11 cellular contexts compared by ENCODE assay signal in genomic region chr11:95831198-95831883, GRCh38. TPM values are rescaled to one million over a fixed set of nuclear protein-coding genes. Genes with fewer than 3 reads are reported as not detected.
A peak's percentile ranks its signal among the peaks of the same experiment; 100 is the strongest.
DNase-seq lines count a peak whose midpoint lies in the region; ATAC-seq, FAIRE-seq and TF ChIP-seq lines count a peak whose summit lies in the region.
"Had no signal": no experiment of that assay in that cellular context is flagged by ENCODE, and none has a peak within 500 bp of the region (broad histone marks: within the 10 kb centered on the region; RNA-seq: fewer than 3 reads in every experiment).

No MANE protein-coding gene starts in this region.

- POLR2A ChIA-PET in BJ (lab: Charles Lee): no interaction called here

- H4K91ac ChIP-seq in mesenchymal stem cell (ENCODE audit: low read length): no peak overlapping the region

- peaks cover 13% of the 10 kb centered on the region for H3K4me1 Mint-ChIP-seq in brain

- H3K27ac ChIP-seq in mesenchymal stem cell (ENCODE audit: low read length, poor library complexity, severe bottlenecking) (peak overlapping the region; percentile 75), substantia nigra (ENCODE audit: low read depth, low read length, poor library complexity, severe bottlenecking) (no peak overlapping the region)
- H3K27ac ChIP-seq: ovary had no signal

- TF ChIP-seq CTCF in BJ (IDR thresholded peaks at IDR 0.05; ENCODE audit: insufficient read depth, low read depth, low read length) (no peak), brain (conservative IDR thresholded peaks at IDR 0.05) (no peak)

- no peak overlapping the region for H2BK15ac ChIP-seq in mesenchymal stem cell (ENCODE audit: low read depth, poor library complexity, severe bottlenecking)

- no peak overlapping the region for H3K23ac ChIP-seq in mesenchymal stem cell (ENCODE audit: low read length in 2 of 2)

- intact Hi-C loops in sciatic nerve (cut with DNase I): no loop called here

- H3K4me3 Mint-ChIP-seq in brain: no peak overlapping the region

- H2BK120ac ChIP-seq in mesenchymal stem cell (ENCODE audit: low read depth, low read length): no peak overlapping the region

- no peak overlapping the region for H2BK5ac ChIP-seq in mesenchymal stem cell (ENCODE audit: low read depth, low read length, poor library complexity, severe bottlenecking)

- FAIRE-seq in HTR-8/SVneo (lab: Jason Lieb, UNC): no peak

- H3K27me3 ChIP-seq in BJ (ENCODE audit: control insufficient read depth, insufficient read depth, low read length) (no peaks in the 10 kb centered on the region), mesenchymal stem cell (ENCODE audit: control insufficient read depth in 1 of 2, insufficient read depth in 1 of 2, low read length in 2 of 2) (no peaks in the 10 kb centered on the region), H7 (ENCODE audit: control insufficient read depth, insufficient read depth, low read length) (no peaks in the 10 kb centered on the region)
- H3K27me3 ChIP-seq: ovary had no signal

- H3K4me2 ChIP-seq in mesenchymal stem cell (ENCODE audit: low read length, poor library complexity, severe bottlenecking): no peak overlapping the region

- DNase-seq in BJ (ENCODE audit: low read depth) (peak; percentile 84), HTR-8/SVneo (ENCODE audit: insufficient read length, low spot score) (peak; percentile 7), mesenchymal stem cell (peak; percentile 84), H7 (no peak), sciatic nerve (ENCODE audit: low spot score) (no peak), substantia nigra (lab: John Stamatoyannopoulos, UW) (no peak)
- DNase-seq: cerebellar nuclear complex, NCI-H510A, ovary had no signal

- H3K79me1 ChIP-seq in mesenchymal stem cell (replicated peaks; ENCODE audit: low read length, poor library complexity, severe bottlenecking): no peaks in the 10 kb centered on the region

- H2BK12ac ChIP-seq in mesenchymal stem cell (ENCODE audit: low read length in 2 of 2): no peak overlapping the region

- no peak overlapping the region for H3K4me3 ChIP-seq in BJ (ENCODE audit: low read depth, low read length)
- H3K4me3 ChIP-seq in mesenchymal stem cell (ENCODE audit: insufficient read depth in 1 of 2, low read depth in 1 of 2, low read length in 2 of 2): no peak overlapping the region
- H3K4me3 ChIP-seq in H7 (ENCODE audit: insufficient read depth, low read depth, low read length): no peak overlapping the region
- H3K4me3 ChIP-seq: ovary had no signal

- no peak for ATAC-seq in sciatic nerve
- no peak for ATAC-seq in HG03354 (IDR thresholded peaks at IDR 0.05; ENCODE audit: poor library complexity, severe bottlenecking, unreplicated experiment)

- H3K9me3 ChIP-seq in mesenchymal stem cell (ENCODE audit: control insufficient read depth, low read length): no peaks in the 10 kb centered on the region
- H3K9me3 ChIP-seq: ovary had no signal

- no peaks in the 10 kb centered on the region for H3K4me1 ChIP-seq in mesenchymal stem cell (ENCODE audit: control insufficient read depth, insufficient read depth, low read depth, low read length)

- H3K36me3 ChIP-seq in BJ (ENCODE audit: control insufficient read depth, insufficient read depth, low read length) (no peaks in the 10 kb centered on the region), mesenchymal stem cell (ENCODE audit: control insufficient read depth in 1 of 2, insufficient read depth in 2 of 2, low read depth in 1 of 2, low read length in 2 of 2) (peaks cover 0 to 80% of the 10 kb centered on the region in 2 experiments), H7 (replicated peaks; ENCODE audit: control insufficient read depth, insufficient read depth, low read length) (peaks cover 17% of the 10 kb centered on the region)
- H3K36me3 ChIP-seq: ovary had no signal

- H3K14ac ChIP-seq in mesenchymal stem cell (ENCODE audit: low read length in 2 of 2): no peak overlapping the region

- no peak overlapping the region for H2AFZ ChIP-seq in mesenchymal stem cell (ENCODE audit: low read depth, low read length)

- no peak overlapping the region for H3K4ac ChIP-seq in mesenchymal stem cell (ENCODE audit: low read depth in 1 of 2, low read length in 2 of 2)

- H3K18ac ChIP-seq in mesenchymal stem cell (ENCODE audit: low read depth in 1 of 2, low read length in 2 of 2): no peak overlapping the region

- no peaks in the 10 kb centered on the region for H3K27me3 Mint-ChIP-seq in brain

- H3K9ac ChIP-seq in mesenchymal stem cell (ENCODE audit: low read length): peak overlapping the region; percentile 70

- peak overlapping the region in 3 of 5 experiments; percentile 46 to 89 (median 57) for H3K27ac Mint-ChIP-seq in brain

- H2AK5ac ChIP-seq in mesenchymal stem cell (ENCODE audit: low read length, severe bottlenecking): no peak overlapping the region

- no peak overlapping the region for H4K8ac ChIP-seq in mesenchymal stem cell (ENCODE audit: low read length)

- no peaks in the 10 kb centered on the region for H3K9me3 Mint-ChIP-seq in brain

- peaks cover 63% of the 10 kb centered on the region for H3K36me3 Mint-ChIP-seq in brain

- 0% methylated on average over 1 of the region's 2 CpGs for WGBS in mesenchymal stem cell

- CTCF ChIA-PET in BJ (lab: Yijun Ruan, JAX): interaction anchor here (0.7 kb wide), 1 partner anchor 18 kb away, joined by 3 read pairs; no protein-coding TSS in a partner anchor

RNA-seq across cellular contexts. Expression of gene CEP57, which starts 41.0 kb away (rescaled TPM):
- 18.3 and 27.9 TPM in 2 replicates for polyA plus RNA-seq in BJ (2011; rRNA removed)
- polyA minus RNA-seq in BJ (2011; rRNA and poly(A)+ RNA removed): 8.3 and 10.5 TPM in 2 replicates
- 23.0 TPM for polyA plus RNA-seq in brain (ENCODE audit: insufficient read depth, low read depth, low replicate concordance)
- polyA plus RNA-seq in mesenchymal stem cell (2013, experiment 1 of 2): 25.9 TPM
- polyA plus RNA-seq in mesenchymal stem cell (2013, experiment 2 of 2): 26.4 TPM
- total RNA-seq in H7 (2014; rRNA removed; shearing (Covaris generic)): 55.2 and 94.9 TPM in 2 replicates
- total RNA-seq in sciatic nerve: 48.1 TPM

RNA-seq across cellular contexts. Expression of gene FAM76B, which starts 41.8 kb away (rescaled TPM):
- 9.4 and 19.9 TPM in 2 replicates for polyA plus RNA-seq in BJ (2011; rRNA removed)
- 4.7 and 5.2 TPM in 2 replicates for polyA minus RNA-seq in BJ (2011; rRNA and poly(A)+ RNA removed)
- 4.6 TPM for polyA plus RNA-seq in brain (ENCODE audit: insufficient read depth, low read depth, low replicate concordance)
- polyA plus RNA-seq in mesenchymal stem cell (2013, experiment 1 of 2): 16.6 TPM
- polyA plus RNA-seq in mesenchymal stem cell (2013, experiment 2 of 2): 16.8 TPM
- 25.0 and 38.3 TPM in 2 replicates for total RNA-seq in H7 (2014; rRNA removed; shearing (Covaris generic))
- total RNA-seq in sciatic nerve: 45.6 TPM

Comparison
In these comparisons a context has a peak if more than half of its experiments do, and no peak if none do; other contexts are left out.
1. DNase-seq: peak in BJ (single experiment), HTR-8/SVneo (single experiment) and mesenchymal stem cell (single experiment); none in H7 (single experiment), sciatic nerve (single experiment) and substantia nigra (0 of 49).